Comparison of ENCODE assay signal across 15 cellular contexts in the genomic region with DNA sequence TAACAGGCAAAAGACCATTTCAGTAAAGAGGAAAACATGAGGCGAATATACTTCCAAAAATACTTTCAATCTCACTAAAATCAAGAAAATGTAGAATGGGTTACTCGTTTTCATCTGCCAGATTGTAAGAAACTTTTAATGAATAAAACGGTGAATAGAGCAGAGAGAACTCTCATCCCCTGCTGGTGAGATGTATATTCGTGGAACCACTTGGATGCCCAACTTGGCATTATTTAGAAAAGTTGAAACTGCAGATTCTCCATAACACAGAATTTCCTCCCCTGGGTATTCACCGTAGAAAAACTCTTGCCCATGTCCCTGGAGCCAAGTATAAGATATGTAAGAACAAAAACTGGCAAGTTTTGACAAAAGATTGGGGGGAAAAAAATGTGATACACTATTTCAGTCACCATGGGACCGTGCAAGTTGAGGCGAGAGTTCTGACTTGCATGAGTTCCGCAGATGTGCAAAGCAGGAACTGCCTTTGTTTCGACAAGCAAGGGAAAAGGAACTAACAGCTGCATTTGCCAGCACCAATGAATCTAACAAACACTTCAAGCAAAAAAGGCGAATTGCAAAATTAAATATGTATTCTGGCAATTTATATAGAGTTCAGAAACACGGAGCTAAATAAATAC. TPM values are rescaled to one million over a fixed set of nuclear protein-coding genes. Genes with fewer than 3 reads are reported as not detected.
DNase-seq lines count a peak whose midpoint lies in the region; ATAC-seq and TF ChIP-seq lines count a peak whose summit lies in the region.
"Had no signal": no experiment of that assay in that cellular context is flagged by ENCODE, and none has a peak within 500 bp of the region (broad histone marks: within the 10 kb centered on the region; RNA-seq: fewer than 3 reads in every experiment).

No MANE protein-coding gene starts in this region.

- peak overlapping the region; percentile 26 for H3K27ac Mint-ChIP-seq in central memory CD8-positive, alpha-beta T cell (ENCODE audit: low read depth)
- H3K27ac Mint-ChIP-seq: activated CD8-positive, alpha-beta T cell treated with anti-CD3 and anti-CD28 coated beads, Interleukin-2, amount 10 ng/mL, durations not matched to agents 7 days and 5 days had no signal

- peak overlapping the region; percentile 33 for H3K4me2 ChIP-seq in BLaER1

- H3K36me3 ChIP-seq in BLaER1 (peaks cover 44% of the 10 kb centered on the region), stomach (peaks cover 6 to 44% (median 38%) of the 10 kb centered on the region in 4 donors)

- H4K20me1 ChIP-seq in BLaER1 = no peaks in the 10 kb centered on the region

- H3K9me3 ChIP-seq in BLaER1 (no peaks in the 10 kb centered on the region), stomach (no peaks in the 10 kb centered on the region)
- H3K9me3 ChIP-seq: tibial nerve had no signal

- TF ChIP-seq CTCF in stomach (IDR thresholded peaks at IDR 0.05) = no peak

- H3K4me3 ChIP-seq in BLaER1 (no peak overlapping the region), stomach (no peak overlapping the region)
- H3K4me3 ChIP-seq: tibial nerve had no signal

- WGBS in stomach, 5 donors = 78 to 84% (median 81%) methylated on average over 11 of the region's 11 CpGs

- H3K4me1 Mint-ChIP-seq in central memory CD8-positive, alpha-beta T cell = no peaks in the 10 kb centered on the region

- intact Hi-C loops in stomach (cut with DNase I; ENCODE audit: low total_unique reads) = no loop called here

- H3K9me3 Mint-ChIP-seq in central memory CD8-positive, alpha-beta T cell = no peaks in the 10 kb centered on the region
- H3K9me3 Mint-ChIP-seq: naive thymus-derived CD8-positive, alpha-beta T cell had no signal

- peak; percentile 74 for ATAC-seq in GM19395 (IDR thresholded peaks at IDR 0.05; ENCODE audit: unreplicated experiment)
- ATAC-seq in HG02938 (IDR thresholded peaks at IDR 0.05; ENCODE audit: unreplicated experiment) = peak; percentile 51
- no peak for ATAC-seq in central memory CD8-positive, alpha-beta T cell (replicated peaks; ENCODE audit: extremely low read depth, poor library complexity, severe bottlenecking)
- ATAC-seq in GM18873 (IDR thresholded peaks at IDR 0.05; ENCODE audit: low FRiP score, unreplicated experiment) = no peak
- no peak for ATAC-seq in GM21381 (IDR thresholded peaks at IDR 0.05; ENCODE audit: unreplicated experiment)
- ATAC-seq: activated CD8-positive, alpha-beta T cell treated with anti-CD3 and anti-CD28 coated beads, Interleukin-2, amount 10 ng/mL, durations not matched to agents 7 days and 5 days; naive thymus-derived CD8-positive, alpha-beta T cell had no signal

- no peak for DNase-seq in central memory CD8-positive, alpha-beta T cell (ENCODE audit: low spot score in 2 of 2)
- no peak for DNase-seq in islet precursor cell
- no peak for DNase-seq in stomach
- DNase-seq: activated CD8-positive, alpha-beta T cell treated with anti-CD3 and anti-CD28 coated beads, Interleukin-2, amount 10 ng/mL, durations not matched to agents 7 days and 5 days; activated naive CD4-positive, alpha-beta T cell treated with anti-CD3 and anti-CD28 coated beads, Interleukin-2, amount 50 U/mL, for 16 hours; cerebellar nuclear complex; naive thymus-derived CD8-positive, alpha-beta T cell; NCI-H1694; NK-92 treated with Interleukin-12 subunit alpha and Interleukin-12 subunit beta, amount 100 ng/mL, for 24 hours had no signal

- no peak for TF ChIP-seq EP300 in stomach (IDR thresholded peaks at IDR 0.05)

- no peak for TF ChIP-seq POLR2A in stomach (IDR thresholded peaks at IDR 0.05)

- H3K36me3 Mint-ChIP-seq in central memory CD8-positive, alpha-beta T cell (ENCODE audit: insufficient read depth) = peaks cover 21% of the 10 kb centered on the region

- H3K4me1 ChIP-seq in BLaER1 (peaks cover 17% of the 10 kb centered on the region), stomach (peaks cover 0 to 6% (median 0%) of the 10 kb centered on the region in 4 donors)
- H3K4me1 ChIP-seq: tibial nerve had no signal

- H3K27me3 ChIP-seq in BLaER1 (no peaks in the 10 kb centered on the region), stomach (no peaks in the 10 kb centered on the region)
- H3K27me3 ChIP-seq: tibial nerve had no signal

- H3K9ac ChIP-seq in BLaER1 = no peak overlapping the region

- H3K4me3 Mint-ChIP-seq in central memory CD8-positive, alpha-beta T cell = no peak overlapping the region
- H3K4me3 Mint-ChIP-seq: activated CD8-positive, alpha-beta T cell treated with anti-CD3 and anti-CD28 coated beads, Interleukin-2, amount 10 ng/mL, durations not matched to agents 7 days and 5 days; naive thymus-derived CD8-positive, alpha-beta T cell had no signal

- no peaks in the 10 kb centered on the region for H3K27me3 Mint-ChIP-seq in central memory CD8-positive, alpha-beta T cell
- H3K27me3 Mint-ChIP-seq: naive thymus-derived CD8-positive, alpha-beta T cell had no signal

- peak overlapping the region; percentile 47 for H3K27ac ChIP-seq in BLaER1
- no peak overlapping the region for H3K27ac ChIP-seq in stomach
- H3K27ac ChIP-seq: tibial nerve had no signal

RNA-seq across cellular contexts. Expression of a gene that starts 14.8 kb away (rescaled TPM):
- 10 to 100 TPM in 3 of 5 donors, 1 to 10 TPM in 1, not detected in 1; 5.8 to 99.1 (median 21.2) TPM for total RNA-seq in stomach
- 10 to 100 TPM; 11.9 to 24.7 (median 13.8) TPM for polyA plus RNA-seq in stomach

RNA-seq across cellular contexts. Expression of a gene that starts 15.5 kb away (rescaled TPM):
- total RNA-seq in stomach = 10 to 100 TPM in 1 of 5 donors, under 1 TPM in 1, not detected in 3; 0.92 to 31.0 TPM
- under 1 TPM in 2 of 3 donors, not detected in 1; 0.62 to 0.75 TPM for polyA plus RNA-seq in stomach

Comparison
In these comparisons a context has a peak if more than half of its experiments do, and no peak if none do; other contexts are left out.
1. ATAC-seq: peak in GM19395 (single experiment) and HG02938 (single experiment); none in central memory CD8-positive, alpha-beta T cell (single experiment), GM18873 (single experiment) and GM21381 (single experiment).